11 cellular contexts compared by ENCODE assay signal in the genomic region with DNA sequence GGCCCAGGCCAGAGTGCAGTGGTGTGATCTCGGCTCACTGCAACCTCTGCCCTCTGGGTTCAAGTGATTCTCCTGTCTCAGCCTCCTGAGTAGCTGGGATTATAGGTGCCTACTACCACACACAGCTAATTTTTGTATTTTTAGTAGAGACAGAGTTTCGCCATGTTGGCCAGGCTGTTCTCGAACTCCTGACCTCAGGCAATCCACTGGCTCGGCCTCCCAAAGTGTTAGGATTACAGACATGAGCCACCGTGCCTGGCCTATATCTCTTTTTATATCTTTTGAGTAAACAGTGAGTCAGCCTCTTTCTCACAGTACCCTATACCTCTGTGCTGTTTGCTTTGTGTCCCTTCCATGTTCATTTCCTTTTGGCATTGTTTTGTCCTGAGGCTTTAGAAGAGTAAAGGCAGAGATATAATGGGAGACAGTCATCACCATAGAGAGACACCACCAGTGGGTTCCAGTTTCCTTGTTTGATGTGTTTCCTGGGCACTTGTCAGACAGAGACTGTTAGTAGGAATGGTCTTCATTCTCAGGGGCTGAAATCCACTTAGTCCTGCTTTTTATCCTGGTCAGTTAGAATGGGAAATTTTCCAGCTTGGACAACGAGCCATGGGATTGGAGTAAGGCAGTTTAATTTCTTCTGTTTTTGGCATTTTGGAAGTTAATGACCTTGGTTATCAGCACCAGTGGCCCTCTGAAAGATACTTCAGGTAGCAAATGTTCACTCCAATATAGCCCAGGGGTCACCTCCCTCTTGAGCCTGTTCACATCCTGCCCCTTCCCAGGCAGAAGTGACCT. TPM values are rescaled to one million over a fixed set of nuclear protein-coding genes. Genes with fewer than 3 reads are reported as not detected.
DNase-seq lines count a peak whose midpoint lies in the region; ATAC-seq and TF ChIP-seq lines count a peak whose summit lies in the region.
"Had no signal": no experiment of that assay in that cellular context is flagged by ENCODE, and none has a peak within 500 bp of the region (broad histone marks: within the 10 kb centered on the region; RNA-seq: fewer than 3 reads in every experiment).

No MANE protein-coding gene starts in this region.

- peaks cover 0 to 27% (median 0%) of the 10 kb centered on the region in 4 donors for H3K4me1 ChIP-seq in right lobe of liver
- H3K4me1 ChIP-seq in spleen: no peaks in the 10 kb centered on the region

- TF ChIP-seq CTCF in Calu3 (IDR thresholded peaks at IDR 0.05; ENCODE audit: unreplicated experiment): no peak
- TF ChIP-seq CTCF in right lobe of liver (IDR thresholded peaks at IDR 0.05): no peak
- TF ChIP-seq CTCF in spleen (IDR thresholded peaks at IDR 0.05 in 8 of 11, conservative IDR thresholded peaks at IDR 0.05 in 3 of 11): no peak

- TF ChIP-seq POLR2A in right lobe of liver (IDR thresholded peaks at IDR 0.05) (no peak), spleen (IDR thresholded peaks at IDR 0.05) (no peak)

- no peak overlapping the region for H3K4me3 ChIP-seq in right lobe of liver
- no peak overlapping the region for H3K4me3 ChIP-seq in spleen

- intact Hi-C loops in Calu3 (cut with micrococcal nuclease; ENCODE audit: unreplicated experiment): loop anchor here (2.0 kb wide), 1 partner anchor 31 kb away; no protein-coding TSS in a partner anchor
- intact Hi-C loops in right lobe of liver (cut with DNase I): no loop called here
- intact Hi-C loops in spleen (cut with DNase I; ENCODE audit: low total_unique reads): no loop called here

- WGBS in right lobe of liver (ENCODE audit: insufficient coverage, low coverage, low lambda C conversion rate, missing lambda C conversion rate): 49% methylated on average over 6 of the region's 6 CpGs
- WGBS in spleen, 5 donors: 83 to 87% (median 85%) methylated on average over 6 of the region's 6 CpGs

- H3K27ac Mint-ChIP-seq in Calu3 (ENCODE audit: unreplicated experiment): peak overlapping the region; percentile 83
- H3K27ac Mint-ChIP-seq: activated naive CD4-positive, alpha-beta T cell treated with anti-CD3 and anti-CD28 coated beads, Interleukin-2, amount 10 ng/mL, durations not matched to agents 7 days and 5 days had no signal

- H3K27ac ChIP-seq in right lobe of liver (peak overlapping the region; percentile 22 to 57 (median 49)), spleen (no peak overlapping the region)

- no peaks in the 10 kb centered on the region for H3K27me3 Mint-ChIP-seq in Calu3 (ENCODE audit: unreplicated experiment)
- H3K27me3 Mint-ChIP-seq: activated naive CD4-positive, alpha-beta T cell treated with anti-CD3 and anti-CD28 coated beads, Interleukin-2, amount 10 ng/mL, durations not matched to agents 7 days and 5 days had no signal

- H3K36me3 Mint-ChIP-seq in Calu3 (ENCODE audit: insufficient read depth, unreplicated experiment): peaks cover 28% of the 10 kb centered on the region

- DNase-seq in Calu3: peak; percentile 60
- DNase-seq in NCI-H1092 (lab: John Stamatoyannopoulos, UW): peak; percentile 66
- peak; percentile 78 for DNase-seq in amniotic epithelial cell (ENCODE audit: low read depth)
- DNase-seq in right lobe of liver: peak in 1 of 3 donors; percentile 35
- no peak for DNase-seq in NCI-H1436 (lab: John Stamatoyannopoulos, UW)
- no peak for DNase-seq in spleen
- DNase-seq: activated naive CD4-positive, alpha-beta T cell treated with anti-CD3 and anti-CD28 coated beads, Interleukin-2, amount 10 ng/mL, durations not matched to agents 7 days and 5 days; kidney; NCI-H526 had no signal

- no TSS peak for BruUV-seq in Calu3 (replicated peaks; lab: Mats Ljungman, UMichigan)

- no peak overlapping the region for H3K4me3 Mint-ChIP-seq in Calu3 (ENCODE audit: low read depth, unreplicated experiment)
- H3K4me3 Mint-ChIP-seq: activated naive CD4-positive, alpha-beta T cell treated with anti-CD3 and anti-CD28 coated beads, Interleukin-2, amount 10 ng/mL, durations not matched to agents 7 days and 5 days had no signal

- no peaks in the 10 kb centered on the region for H3K36me3 ChIP-seq in right lobe of liver
- H3K36me3 ChIP-seq in spleen: peaks cover 0 to 80% (median 27%) of the 10 kb centered on the region in 6 donors

- H3K9me3 ChIP-seq in right lobe of liver: no peaks in the 10 kb centered on the region
- H3K9me3 ChIP-seq in spleen: no peaks in the 10 kb centered on the region

- H3K4me1 Mint-ChIP-seq in Calu3 (ENCODE audit: low read depth, unreplicated experiment): peaks cover 20% of the 10 kb centered on the region
- H3K4me1 Mint-ChIP-seq: activated naive CD4-positive, alpha-beta T cell treated with anti-CD3 and anti-CD28 coated beads, Interleukin-2, amount 10 ng/mL, durations not matched to agents 7 days and 5 days had no signal

- CTCF ChIA-PET in Calu3 (lab: Charles Lee): interaction anchor here (0.6 kb wide), 1 partner anchor 407 kb away, joined by 6 read pairs; no protein-coding TSS in a partner anchor

- H3K27me3 ChIP-seq in right lobe of liver (no peaks in the 10 kb centered on the region), spleen (replicated peaks in 1 of 7) (no peaks in the 10 kb centered on the region)

- ATAC-seq in right lobe of liver (peak; percentile 55 to 83 (median 69)), HG03280 (IDR thresholded peaks at IDR 0.05; ENCODE audit: unreplicated experiment) (no peak), GM18858 (IDR thresholded peaks at IDR 0.05; ENCODE audit: unreplicated experiment) (no peak)

- H3K9me3 Mint-ChIP-seq in Calu3 (ENCODE audit: low read depth, unreplicated experiment): no peaks in the 10 kb centered on the region
- H3K9me3 Mint-ChIP-seq: activated naive CD4-positive, alpha-beta T cell treated with anti-CD3 and anti-CD28 coated beads, Interleukin-2, amount 10 ng/mL, durations not matched to agents 7 days and 5 days had no signal

RNA-seq across cellular contexts. Expression of a gene that starts 32.2 kb away (rescaled TPM):
- total RNA-seq in Calu3 (2022) (120 and 123 TPM in 2 replicates), right lobe of liver (10 to 100 TPM; 18.9 to 41.8 (median 26.0) TPM), spleen (100 to 1,000 TPM in 4 of 7 donors, 10 to 100 TPM in 3; 88.2 to 149 (median 101) TPM)
- 10 to 100 TPM; 14.1 to 33.6 (median 29.4) TPM for polyA plus RNA-seq in spleen

RNA-seq across cellular contexts. Expression of a gene that starts 48.5 kb away (rescaled TPM):
- 51.2 and 56.6 TPM in 2 replicates for total RNA-seq in Calu3 (2022)
- 10 to 100 TPM; 16.4 to 23.6 (median 20.7) TPM for total RNA-seq in right lobe of liver
- 10 to 100 TPM; 19.2 to 25.9 (median 23.9) TPM for total RNA-seq in spleen
- 1 to 10 TPM; 3.8 to 7.3 (median 4.7) TPM for polyA plus RNA-seq in spleen

Comparison
In these comparisons a context has a peak if more than half of its experiments do, and no peak if none do; other contexts are left out.
1. DNase-seq: peak in Calu3 (single experiment), NCI-H1092 (single experiment) and amniotic epithelial cell (single experiment); none in NCI-H1436 (single experiment) and spleen (single experiment).
2. ATAC-seq: peak in right lobe of liver (4 of 4); none in HG03280 (single experiment) and GM18858 (single experiment).
3. H3K27ac ChIP-seq: peak in right lobe of liver (3 of 3); none in spleen (0 of 8).